1 cellular context compared by ENCODE assay signal in genomic region chr22:29621761-29622526, GRCh38.
TF ChIP-seq lines count a peak whose summit lies in the region.

No MANE protein-coding gene starts in this region.

TF ChIP-seq in IMR-90, 13 proteins besides CTCF, POLR2A, EP300 and RAD21 (continued from another document):
- TF ChIP-seq MAZ (IDR thresholded peaks at IDR 0.05; ENCODE audit: borderline replicate concordance, low read depth, low read length) (no peak), BHLHE40 (IDR thresholded peaks at IDR 0.05; ENCODE audit: low read depth, low read length) (peak; percentile 37; the same call in 1 of the 2 replicates), USF2 (IDR thresholded peaks at IDR 0.05; ENCODE audit: low read depth, low read length) (no peak), CEBPB (IDR thresholded peaks at IDR 0.05; ENCODE audit: low read depth, low read length) (peak; percentile 61), SMC3 (IDR thresholded peaks at IDR 0.05; ENCODE audit: low read depth, low read length) (no peak)
